In genomic region chr1:1431845-1432565, GRCh38 we compare ENCODE assay signal across 1 cellular context.
A peak's percentile ranks its signal among the peaks of the same experiment; 100 is the strongest.
TF ChIP-seq lines count a peak whose summit lies in the region.

No MANE protein-coding gene starts in this region.

TF ChIP-seq in K562, 482 proteins besides CTCF, POLR2A, EP300 and RAD21:
- TF ChIP-seq, protein P1, sequence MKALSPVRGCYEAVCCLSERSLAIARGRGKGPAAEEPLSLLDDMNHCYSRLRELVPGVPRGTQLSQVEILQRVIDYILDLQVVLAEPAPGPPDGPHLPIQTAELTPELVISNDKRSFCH (CRISPR knock-in tag; IDR thresholded peaks at IDR 0.05), result no peak
- TF ChIP-seq, protein P1 (tag; IDR thresholded peaks at IDR 0.05), result 0 out of 2 replicates have a peak, but pooled peaks have one; percentile 24
- TF ChIP-seq POLR2B (IDR thresholded peaks at IDR 0.05; ENCODE audit: low read depth, partially characterized antibody), result no peak
- peak; percentile 48 for TF ChIP-seq ZFX (CRISPR knock-in tag; IDR thresholded peaks at IDR 0.05)
